ENCODE assay signal across 16 cellular contexts in the genomic region with DNA sequence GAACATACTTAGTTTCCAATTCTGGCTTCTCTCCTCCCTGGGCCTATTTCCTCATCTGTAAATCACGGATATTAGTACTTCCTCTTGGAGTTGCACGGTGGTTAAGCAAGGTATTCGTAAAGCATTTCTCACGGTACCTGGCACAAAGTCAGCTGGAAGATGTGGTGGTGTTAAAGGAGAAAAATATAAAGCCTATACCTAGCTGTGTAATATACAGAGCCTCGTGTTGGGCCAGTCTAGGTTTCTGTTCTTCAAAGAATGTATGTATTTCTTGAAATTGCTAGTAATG. TPM values are rescaled to one million over a fixed set of nuclear protein-coding genes. Genes with fewer than 3 reads are reported as not detected.
A peak's percentile ranks its signal among the peaks of the same experiment; 100 is the strongest.
DNase-seq lines count a peak whose midpoint lies in the region; FAIRE-seq and TF ChIP-seq lines count a peak whose summit lies in the region.
"Had no signal": no experiment of that assay in that cellular context is flagged by ENCODE, and none has a peak within 500 bp of the region (broad histone marks: within the 10 kb centered on the region; RNA-seq: fewer than 3 reads in every experiment).

No MANE protein-coding gene starts in this region.

- H4K91ac ChIP-seq in mesenchymal stem cell (ENCODE audit: low read length), result peak overlapping the region; percentile 98

- no peak overlapping the region for H3K4me3 ChIP-seq in left ventricle myocardium inferior
- H3K4me3 ChIP-seq in mesenchymal stem cell (ENCODE audit: insufficient read depth in 1 of 2, low read depth in 1 of 2, low read length in 2 of 2), result no peak overlapping the region
- no peak overlapping the region for H3K4me3 ChIP-seq in vagina

- TF ChIP-seq POLR2A in vagina (IDR thresholded peaks at IDR 0.05), result no peak
- TF ChIP-seq POLR2A in H54 (IDR thresholded peaks at IDR 0.05; ENCODE audit: low read depth, low read length), result no peak

- H3K23ac ChIP-seq in mesenchymal stem cell (ENCODE audit: low read length in 2 of 2), result peak overlapping the region in 1 of 2 experiments; percentile 2

- H3K27me3 ChIP-seq in left ventricle myocardium inferior (ENCODE audit: low read depth) (no peaks in the 10 kb centered on the region), mesenchymal stem cell (ENCODE audit: control insufficient read depth in 1 of 2, insufficient read depth in 1 of 2, low read length in 2 of 2) (no peaks in the 10 kb centered on the region), vagina (no peaks in the 10 kb centered on the region)
- H3K27me3 ChIP-seq: adrenal gland had no signal

- no peaks in the 10 kb centered on the region for H3K9me3 ChIP-seq in left ventricle myocardium inferior (replicated peaks)
- no peaks in the 10 kb centered on the region for H3K9me3 ChIP-seq in mesenchymal stem cell (ENCODE audit: control insufficient read depth, low read length)
- no peaks in the 10 kb centered on the region for H3K9me3 ChIP-seq in vagina
- H3K9me3 ChIP-seq: adrenal gland had no signal

- H2BK15ac ChIP-seq in mesenchymal stem cell (ENCODE audit: low read depth, poor library complexity, severe bottlenecking), result peak overlapping the region; percentile 60

- peak overlapping the region; percentile 46 for H2AFZ ChIP-seq in mesenchymal stem cell (ENCODE audit: low read depth, low read length)

- no peak for FAIRE-seq in H54 (lab: Jason Lieb, UNC)
- FAIRE-seq: GM12892 had no signal

- no peaks in the 10 kb centered on the region for H3K79me1 ChIP-seq in mesenchymal stem cell (replicated peaks; ENCODE audit: low read length, poor library complexity, severe bottlenecking)

- WGBS in mesenchymal stem cell, result 91% methylated on average over 5 of the region's 5 CpGs

- H3K9ac ChIP-seq in mesenchymal stem cell (ENCODE audit: low read length), result peak overlapping the region; percentile 82

- no peak overlapping the region for H2AK5ac ChIP-seq in mesenchymal stem cell (ENCODE audit: low read length, severe bottlenecking)

- TF ChIP-seq CTCF in left ventricle myocardium inferior (IDR thresholded peaks at IDR 0.05; ENCODE audit: borderline replicate concordance) (no peak), vagina (IDR thresholded peaks at IDR 0.05) (no peak)

- no peak overlapping the region for H3K4me2 ChIP-seq in mesenchymal stem cell (ENCODE audit: low read length, poor library complexity, severe bottlenecking)

- peak overlapping the region; percentile 36 for H2BK5ac ChIP-seq in mesenchymal stem cell (ENCODE audit: low read depth, low read length, poor library complexity, severe bottlenecking)

- peak overlapping the region; percentile 98 for H4K8ac ChIP-seq in mesenchymal stem cell (ENCODE audit: low read length)

- no peak overlapping the region for H3K14ac ChIP-seq in mesenchymal stem cell (ENCODE audit: low read length in 2 of 2)

- peak overlapping the region; percentile 64 to 89 for H3K4ac ChIP-seq in mesenchymal stem cell (ENCODE audit: low read depth in 1 of 2, low read length in 2 of 2)

- intact Hi-C loops in left ventricle myocardium inferior (cut with micrococcal nuclease), result no loop called here
- intact Hi-C loops in cardiac septum (cut with DNase I), result loop anchor here (5.0 to 10.0 kb wide), 3 partner anchors 66 to 548 kb away; no protein-coding TSS in a partner anchor
- intact Hi-C loops in vagina (cut with DNase I), result no loop called here

- peak overlapping the region; percentile 88 to 95 for H2BK12ac ChIP-seq in mesenchymal stem cell (ENCODE audit: low read length in 2 of 2)

- H3K4me1 ChIP-seq in left ventricle myocardium inferior, result peaks cover 24% of the 10 kb centered on the region
- peaks cover 32% of the 10 kb centered on the region for H3K4me1 ChIP-seq in mesenchymal stem cell (ENCODE audit: control insufficient read depth, insufficient read depth, low read depth, low read length)
- H3K4me1 ChIP-seq in vagina, result peaks cover 32% of the 10 kb centered on the region

- H3K27ac ChIP-seq in left ventricle myocardium inferior (replicated peaks) (peak overlapping the region; percentile 86), cingulate gyrus (ENCODE audit: low read depth, low read length) (peak overlapping the region; percentile 81), mesenchymal stem cell (ENCODE audit: low read length, poor library complexity, severe bottlenecking) (peak overlapping the region; percentile 89), vagina (peak overlapping the region; percentile 87)
- H3K27ac ChIP-seq: VCaP had no signal

- H3K36me3 ChIP-seq in left ventricle myocardium inferior (peaks cover 27% of the 10 kb centered on the region), mesenchymal stem cell (ENCODE audit: control insufficient read depth in 1 of 2, insufficient read depth in 2 of 2, low read depth in 1 of 2, low read length in 2 of 2) (peaks cover 15 to 77% of the 10 kb centered on the region in 2 experiments), vagina (peaks cover 0 to 31% of the 10 kb centered on the region in 2 donors)
- H3K36me3 ChIP-seq: adrenal gland had no signal

- peak overlapping the region; percentile 82 to 85 for H3K18ac ChIP-seq in mesenchymal stem cell (ENCODE audit: low read depth in 1 of 2, low read length in 2 of 2)

- DNase-seq in left ventricle myocardium inferior, result no peak
- no peak for DNase-seq in cardiac septum (ENCODE audit: low spot score)
- no peak for DNase-seq in mesenchymal stem cell
- no peak for DNase-seq in vagina (ENCODE audit: extremely low spot score in 2 of 2)
- DNase-seq in stimulated activated CD4-positive, alpha-beta T cell treated with anti-CD3 and anti-CD28 coated beads, Interleukin-12 subunit alpha, Interleukin-12 subunit beta, amount 100 ng/mL, for 4 hours, result no peak
- DNase-seq in NCI-H128 (lab: John Stamatoyannopoulos, UW; ENCODE audit: unreplicated experiment), result no peak
- DNase-seq in H54 (ENCODE audit: insufficient read length, low spot score), result no peak
- DNase-seq: DND-41, natural killer cell, NCI-H1105 had no signal

- peak overlapping the region; percentile 81 for H2BK120ac ChIP-seq in mesenchymal stem cell (ENCODE audit: low read depth, low read length)

RNA-seq across cellular contexts. Expression of gene DBX1, which starts 47.2 kb away (rescaled TPM):
- total RNA-seq in left ventricle myocardium inferior (not detected), cardiac septum (not detected), vagina (not detected)
- not detected for polyA plus RNA-seq in mesenchymal stem cell (2013, experiment 1 of 2)
- polyA plus RNA-seq in mesenchymal stem cell (2013, experiment 2 of 2), result not detected
- total RNA-seq: adrenal gland, HT1080, natural killer cell, NCI-H460 had no signal
- polyA plus RNA-seq: adrenal gland had no signal
